19 cellular contexts compared by ENCODE assay signal in the genomic region with DNA sequence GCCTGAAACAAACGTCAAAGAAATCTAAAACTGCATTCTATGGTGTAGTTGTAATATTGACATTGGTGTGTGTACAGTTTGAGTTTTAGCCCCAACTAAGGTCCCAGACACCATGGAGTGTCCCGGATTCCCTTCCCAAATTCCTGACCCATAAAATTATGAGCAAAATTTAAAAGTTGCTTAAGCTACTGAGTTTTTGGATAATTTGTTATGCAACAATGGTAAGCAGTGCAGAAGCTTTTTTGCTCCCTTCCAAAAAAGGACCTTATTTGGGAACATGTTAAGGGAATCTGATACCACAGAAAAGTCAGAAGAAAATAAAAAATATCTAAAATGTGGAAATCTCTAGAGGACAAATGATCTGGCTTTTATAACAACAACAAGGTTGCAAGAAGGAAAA.
DNase-seq lines count a peak whose midpoint lies in the region; ATAC-seq and TF ChIP-seq lines count a peak whose summit lies in the region.
"Had no signal": no experiment of that assay in that cellular context is flagged by ENCODE, and none has a peak within 500 bp of the region (broad histone marks: within the 10 kb centered on the region; RNA-seq: fewer than 3 reads in every experiment).

No MANE protein-coding gene starts in this region.

- H3K9me3 Mint-ChIP-seq in natural killer cell treated with Interleukin-12 subunit alpha and Interleukin-12 subunit beta and Interleukin-15 and Interleukin-18, amount 100 ng/mL, for 72 hours, result no peaks in the 10 kb centered on the region
- no peaks in the 10 kb centered on the region for H3K9me3 Mint-ChIP-seq in natural killer cell
- no peaks in the 10 kb centered on the region for H3K9me3 Mint-ChIP-seq in CD8-positive, alpha-beta T cell
- H3K9me3 Mint-ChIP-seq: activated CD8-positive, alpha-beta T cell treated with anti-CD3 and anti-CD28 coated beads for 36 hours had no signal

- 21 to 34% (median 24%) methylated on average over 2 of the region's 2 CpGs for WGBS in psoas muscle, 3 donors
- WGBS in aorta, 2 donors, result 7 to 8% methylated on average over 2 of the region's 2 CpGs

- CTCF ChIA-PET in CD8-positive, alpha-beta T cell (lab: Charles Lee), result no interaction called here

- peaks cover 12% of the 10 kb centered on the region for H3K36me3 Mint-ChIP-seq in natural killer cell treated with Interleukin-12 subunit alpha and Interleukin-12 subunit beta and Interleukin-15 and Interleukin-18, amount 100 ng/mL, for 72 hours
- no peaks in the 10 kb centered on the region for H3K36me3 Mint-ChIP-seq in natural killer cell
- H3K36me3 Mint-ChIP-seq in CD8-positive, alpha-beta T cell, result no peaks in the 10 kb centered on the region

- intact Hi-C loops in natural killer cell (cut with micrococcal nuclease) (no loop called here), psoas muscle (cut with DNase I) (no loop called here), aorta (cut with DNase I) (no loop called here)
- intact Hi-C loops in CD8-positive, alpha-beta T cell (cut with DNase I, micrococcal nuclease), result no loop called here

- H3K27ac ChIP-seq in psoas muscle (peak overlapping the region; percentile 3), aorta (ENCODE audit: low read depth in 1 of 2, low read length in 2 of 2) (peak overlapping the region in 1 of 2 donors; percentile 59)
- H3K27ac ChIP-seq in CD8-positive, alpha-beta T cell (ENCODE audit: low read depth, low read length), result no peak overlapping the region
- H3K27ac ChIP-seq: cardiac muscle cell had no signal

- H3K4me1 Mint-ChIP-seq in natural killer cell treated with Interleukin-12 subunit alpha and Interleukin-12 subunit beta and Interleukin-15 and Interleukin-18, amount 100 ng/mL, for 72 hours (ENCODE audit: low read depth in 2 of 2), result peaks cover 56 to 57% of the 10 kb centered on the region in 2 donors
- H3K4me1 Mint-ChIP-seq in natural killer cell, result peaks cover 17 to 22% of the 10 kb centered on the region in 2 donors
- peaks cover 17% of the 10 kb centered on the region for H3K4me1 Mint-ChIP-seq in CD8-positive, alpha-beta T cell (ENCODE audit: low read depth)

- H3K4me1 ChIP-seq in psoas muscle (no peaks in the 10 kb centered on the region), aorta (ENCODE audit: control insufficient read depth in 1 of 2, insufficient read depth in 2 of 2, low read length in 2 of 2) (no peaks in the 10 kb centered on the region)
- H3K4me1 ChIP-seq in CD8-positive, alpha-beta T cell (ENCODE audit: insufficient read depth, low read length), result peaks cover 8% of the 10 kb centered on the region

- no peaks in the 10 kb centered on the region for H3K27me3 Mint-ChIP-seq in natural killer cell treated with Interleukin-12 subunit alpha and Interleukin-12 subunit beta and Interleukin-15 and Interleukin-18, amount 100 ng/mL, for 72 hours
- no peaks in the 10 kb centered on the region for H3K27me3 Mint-ChIP-seq in natural killer cell (ENCODE audit: low read depth in 2 of 2)
- H3K27me3 Mint-ChIP-seq in CD8-positive, alpha-beta T cell (ENCODE audit: low read depth), result no peaks in the 10 kb centered on the region
- H3K27me3 Mint-ChIP-seq: activated CD8-positive, alpha-beta T cell treated with anti-CD3 and anti-CD28 coated beads for 36 hours had no signal

- H3K4me3 Mint-ChIP-seq in natural killer cell treated with Interleukin-12 subunit alpha and Interleukin-12 subunit beta and Interleukin-15 and Interleukin-18, amount 100 ng/mL, for 72 hours, result peak overlapping the region; percentile 69
- H3K4me3 Mint-ChIP-seq in natural killer cell, result no peak overlapping the region
- no peak overlapping the region for H3K4me3 Mint-ChIP-seq in CD8-positive, alpha-beta T cell
- H3K4me3 Mint-ChIP-seq: activated CD8-positive, alpha-beta T cell treated with anti-CD3 and anti-CD28 coated beads for 36 hours had no signal

- H3K36me3 ChIP-seq in psoas muscle (ENCODE audit: insufficient read depth in 1 of 2, low read depth in 1 of 2), result no peaks in the 10 kb centered on the region
- H3K36me3 ChIP-seq in aorta (ENCODE audit: control insufficient read depth in 1 of 2, insufficient read depth in 2 of 2, low read length in 1 of 2), result no peaks in the 10 kb centered on the region
- H3K36me3 ChIP-seq in CD8-positive, alpha-beta T cell (ENCODE audit: insufficient read depth, low read length), result no peaks in the 10 kb centered on the region
- H3K36me3 ChIP-seq: cardiac muscle cell had no signal

- ATAC-seq in natural killer cell treated with Interleukin-12 subunit alpha and Interleukin-12 subunit beta and Interleukin-15 and Interleukin-18, amount 100 ng/mL, for 72 hours, result no peak
- ATAC-seq in natural killer cell, result no peak
- ATAC-seq in psoas muscle, result peak in 1 of 4 donors; percentile 59
- peak; percentile 58 for ATAC-seq in aorta (ENCODE audit: low FRiP score)
- ATAC-seq in CD8-positive, alpha-beta T cell, result no peak
- ATAC-seq: activated CD8-positive, alpha-beta T cell treated with anti-CD3 and anti-CD28 coated beads for 36 hours; HepG2 had no signal

- no peaks in the 10 kb centered on the region for H3K27me3 ChIP-seq in psoas muscle (ENCODE audit: insufficient read depth in 3 of 3, low read length in 2 of 3)
- H3K27me3 ChIP-seq in aorta (ENCODE audit: control insufficient read depth in 1 of 2, insufficient read depth in 2 of 2, low read length in 1 of 2), result no peaks in the 10 kb centered on the region
- no peaks in the 10 kb centered on the region for H3K27me3 ChIP-seq in CD8-positive, alpha-beta T cell (ENCODE audit: insufficient read depth, low read length)
- H3K27me3 ChIP-seq: cardiac muscle cell had no signal

- no peak for DNase-seq in natural killer cell treated with Interleukin-12 subunit alpha and Interleukin-12 subunit beta and Interleukin-15 and Interleukin-18, amount 100 ng/mL, for 72 hours (ENCODE audit: low spot score)
- DNase-seq in natural killer cell (no peak), fibroblast of the aortic adventitia (ENCODE audit: low read depth) (peak; percentile 54), psoas muscle (no peak), aorta (no peak), DMS153 treated with DMSO at 0.1 percent for 48 hours (lab: John Stamatoyannopoulos, UW; ENCODE audit: unreplicated experiment) (no peak), iPS-NIHi7 (ENCODE audit: extremely low spot score) (no peak)
- no peak for DNase-seq in CD8-positive, alpha-beta T cell
- DNase-seq: ACHN; activated CD8-positive, alpha-beta T cell treated with anti-CD3 and anti-CD28 coated beads for 36 hours; activated naive CD4-positive, alpha-beta T cell; glutamatergic neuron; GOT3; kidney; NCI-H1092 treated with DMSO at 0.1 percent for 48 hours; NCI-H2171 treated with DMSO at 0.1 percent for 48 hours; stimulated activated CD4-positive, alpha-beta T cell treated with anti-CD3 and anti-CD28 coated beads, Interleukin-4, amount 100 ng/mL, for 24 hours had no signal

- H3K9me3 ChIP-seq in psoas muscle, result no peaks in the 10 kb centered on the region
- no peaks in the 10 kb centered on the region for H3K9me3 ChIP-seq in aorta (ENCODE audit: control insufficient read depth, low read length)
- H3K9me3 ChIP-seq in CD8-positive, alpha-beta T cell (ENCODE audit: low read length), result no peaks in the 10 kb centered on the region

- TF ChIP-seq CTCF in natural killer cell (IDR thresholded peaks at IDR 0.05), result no peak
- TF ChIP-seq CTCF in fibroblast of the aortic adventitia (IDR thresholded peaks at IDR 0.05; ENCODE audit: insufficient read depth, low read length), result no peak
- no peak for TF ChIP-seq CTCF in psoas muscle (IDR thresholded peaks at IDR 0.05)
- TF ChIP-seq CTCF in CD8-positive, alpha-beta T cell (IDR thresholded peaks at IDR 0.05), result no peak

- peak overlapping the region; percentile 71 to 88 for H3K27ac Mint-ChIP-seq in natural killer cell treated with Interleukin-12 subunit alpha and Interleukin-12 subunit beta and Interleukin-15 and Interleukin-18, amount 100 ng/mL, for 72 hours
- H3K27ac Mint-ChIP-seq in natural killer cell, result no peak overlapping the region
- H3K27ac Mint-ChIP-seq in CD8-positive, alpha-beta T cell, result no peak overlapping the region
- H3K27ac Mint-ChIP-seq: activated CD8-positive, alpha-beta T cell treated with anti-CD3 and anti-CD28 coated beads for 36 hours had no signal

- POLR2A ChIA-PET in CD8-positive, alpha-beta T cell (lab: Charles Lee), result interaction anchor here (1.0 kb wide), 1 partner anchor 42 kb away, joined by 3 read pairs; no protein-coding TSS in a partner anchor

- H3K4me3 ChIP-seq in fibroblast of the aortic adventitia (ENCODE audit: low read depth, low read length) (no peak overlapping the region), psoas muscle (no peak overlapping the region), aorta (ENCODE audit: low read length in 2 of 2) (no peak overlapping the region)
- no peak overlapping the region for H3K4me3 ChIP-seq in CD8-positive, alpha-beta T cell (ENCODE audit: low read depth, low read length)
- H3K4me3 ChIP-seq: cardiac muscle cell had no signal

Comparison
In these comparisons a context has a peak if more than half of its experiments do, and no peak if none do; other contexts are left out.
1. H3K27ac Mint-ChIP-seq: peak in natural killer cell treated with Interleukin-12 subunit alpha and Interleukin-12 subunit beta and Interleukin-15 and Interleukin-18, amount 100 ng/mL, for 72 hours (2 of 2); none in natural killer cell (0 of 2) and CD8-positive, alpha-beta T cell (single experiment).